In the genomic region with DNA sequence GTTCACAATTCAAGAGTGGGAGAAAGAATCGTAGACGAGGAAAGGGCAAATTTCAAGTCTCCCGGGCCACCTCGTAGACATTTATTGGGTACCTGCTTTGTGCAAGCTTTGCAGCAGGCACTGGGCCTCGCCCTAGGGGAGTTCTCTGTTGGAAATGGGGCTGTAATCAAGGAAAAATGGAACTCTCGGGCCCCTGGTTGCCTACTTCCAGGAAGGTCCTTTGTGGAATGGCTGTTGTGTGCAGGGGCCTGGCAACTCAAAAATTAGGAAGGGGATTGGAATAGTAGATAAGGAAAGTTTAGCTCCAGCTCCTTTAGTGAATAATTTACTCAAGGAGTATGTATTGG, we compare ENCODE assay signal across 8 cellular contexts. TPM values are rescaled to one million over a fixed set of nuclear protein-coding genes. Genes with fewer than 3 reads are reported as not detected.
DNase-seq lines count a peak whose midpoint lies in the region; ATAC-seq and TF ChIP-seq lines count a peak whose summit lies in the region.

No MANE protein-coding gene starts in this region.

- H3K36me3 ChIP-seq in heart right ventricle = peaks cover 0 to 26% (median 16%) of the 10 kb centered on the region in 9 donors

- H3K4me3 ChIP-seq in GM12875 (ENCODE audit: low read depth, low read length) (peak overlapping the region; percentile 77), WI38 (ENCODE audit: low read depth, low read length) (peak overlapping the region; percentile 98), heart right ventricle (peak overlapping the region; percentile 65 to 96 (median 85)), skeletal muscle cell (ENCODE audit: low read depth, low read length) (peak overlapping the region; percentile 95)

- peak overlapping the region in 9 of 10 donors; percentile 68 to 98 (median 81) for H3K27ac ChIP-seq in heart right ventricle

- no peaks in the 10 kb centered on the region for H3K27me3 ChIP-seq in heart right ventricle

- H3K9me3 ChIP-seq in heart right ventricle = no peaks in the 10 kb centered on the region

- no peak for TF ChIP-seq CTCF in GM12875 (IDR thresholded peaks at IDR 0.05; ENCODE audit: borderline replicate concordance, insufficient read depth, low read depth, low read length)
- no peak for TF ChIP-seq CTCF in WI38 (IDR thresholded peaks at IDR 0.05; ENCODE audit: low read depth, low read length)
- no peak for TF ChIP-seq CTCF in heart right ventricle (IDR thresholded peaks at IDR 0.05)

- intact Hi-C loops in heart right ventricle (cut with DNase I) = loop anchor here in 1 of 10 donors (1.0 kb wide), 1 partner anchor 22 kb away; a partner anchor contains a TSS

- ATAC-seq in heart right ventricle (no peak), GM19351 (IDR thresholded peaks at IDR 0.05; ENCODE audit: unreplicated experiment) (no peak)

- H3K4me1 ChIP-seq in heart right ventricle = peaks cover 4 to 51% (median 39%) of the 10 kb centered on the region in 9 donors

- no peak for DNase-seq in heart right ventricle
- DNase-seq in skeletal muscle cell (ENCODE audit: low read depth) = no peak
- DNase-seq in NCI-H2227 treated with DMSO at 0.1 percent for 48 hours (lab: John Stamatoyannopoulos, UW) = no peak
- DNase-seq in activated gamma-delta T cell (lab: John Stamatoyannopoulos, UW) = no peak
- no peak for DNase-seq in NCI-H510A treated with DMSO at 0.1 percent for 48 hours (lab: John Stamatoyannopoulos, UW)

- 3% methylated on average over 6 of the region's 6 CpGs for WGBS in heart right ventricle, 2 donors

RNA-seq across cellular contexts. Expression of a gene that starts 0.6 kb away (rescaled TPM):
- 1 to 10 TPM; 3.2 to 7.0 (median 5.4) TPM for total RNA-seq in heart right ventricle
- polyA plus RNA-seq in heart right ventricle = 1 to 10 TPM; 3.2 to 3.4 TPM

RNA-seq across cellular contexts. Expression of a gene that starts 3.2 kb away (rescaled TPM):
- total RNA-seq in heart right ventricle = 10 to 100 TPM in 9 of 10 donors, 1 to 10 TPM in 1; 9.8 to 20.5 (median 12.2) TPM
- 10 to 100 TPM; 12.9 to 15.2 TPM for polyA plus RNA-seq in heart right ventricle

RNA-seq across cellular contexts. Expression of a gene that starts 21.7 kb away (rescaled TPM):
- 10 to 100 TPM; 31.9 to 46.1 (median 36.4) TPM for total RNA-seq in heart right ventricle
- polyA plus RNA-seq in heart right ventricle = 10 to 100 TPM; 31.2 to 51.0 TPM

RNA-seq across cellular contexts. Expression of a gene that starts 34.2 kb away (rescaled TPM):
- 10 to 100 TPM; 29.8 to 40.2 (median 32.9) TPM for total RNA-seq in heart right ventricle
- polyA plus RNA-seq in heart right ventricle = 10 to 100 TPM; 31.8 to 49.0 TPM

RNA-seq across cellular contexts. Expression of a gene that starts 48.3 kb away (rescaled TPM):
- total RNA-seq in heart right ventricle = 10 to 100 TPM; 27.9 to 42.0 (median 32.0) TPM
- 10 to 100 TPM; 17.6 to 39.8 TPM for polyA plus RNA-seq in heart right ventricle
